In genomic region chr10:70331486-70332268, GRCh38 we compare ENCODE assay signal across 1 cellular context.
A peak's percentile ranks its signal among the peaks of the same experiment; 100 is the strongest.
TF ChIP-seq lines count a peak whose summit lies in the region.

No MANE protein-coding gene starts in this region.

TF ChIP-seq in GM12878, 131 proteins besides CTCF, POLR2A, EP300 and RAD21 (continued from another document and continues in another):
- no peak for TF ChIP-seq ELK1 (IDR thresholded peaks at IDR 0.05; ENCODE audit: low read depth, low read length)
- no peak for TF ChIP-seq YY1 (IDR thresholded peaks at IDR 0.05; ENCODE audit: low read depth, low read length)
- TF ChIP-seq YBX1 (IDR thresholded peaks at IDR 0.05): no peak
- no peak for TF ChIP-seq NRF1 (conservative IDR thresholded peaks at IDR 0.05; ENCODE audit: low read depth, low read length)
- no peak for TF ChIP-seq RCOR1 (conservative IDR thresholded peaks at IDR 0.05; ENCODE audit: low read depth, low read length)
- no peak for TF ChIP-seq IRF5 (IDR thresholded peaks at IDR 0.05; ENCODE audit: borderline replicate concordance)
- peak; percentile 72 for TF ChIP-seq EED (IDR thresholded peaks at IDR 0.05; ENCODE audit: low read depth)
- TF ChIP-seq SMARCA5 (IDR thresholded peaks at IDR 0.05): peak; percentile 16; the same call in 1 of the 2 replicates
- no peak for TF ChIP-seq IRF4 (IDR thresholded peaks at IDR 0.05; ENCODE audit: low read depth, low read length)
- TF ChIP-seq CHD4 (IDR thresholded peaks at IDR 0.05): no peak
- TF ChIP-seq SMAD5 (IDR thresholded peaks at IDR 0.05; ENCODE audit: low read depth): no peak
- TF ChIP-seq FOXM1 (IDR thresholded peaks at IDR 0.05; ENCODE audit: low read depth, low read length): 0 out of 2 replicates have a peak, but pooled peaks have one; percentile 44
- TF ChIP-seq LARP7 (IDR thresholded peaks at IDR 0.05): 0 out of 2 replicates have a peak, but pooled peaks have one; percentile 21
- peak in 1 of 2 experiments; percentile 94; a peak in 2 of 4 replicates for TF ChIP-seq ETV6 (conservative IDR thresholded peaks at IDR 0.05 in 1 of 2, IDR thresholded peaks at IDR 0.05 in 1 of 2; ENCODE audit: borderline replicate concordance in 1 of 2, low read depth in 1 of 2)
- TF ChIP-seq ATF2 (IDR thresholded peaks at IDR 0.05; ENCODE audit: low read length): no peak; the same call in 1 of the 2 replicates
- no peak for TF ChIP-seq CBFB (IDR thresholded peaks at IDR 0.05; ENCODE audit: low read depth)
- TF ChIP-seq PBX3 (IDR thresholded peaks at IDR 0.05; ENCODE audit: insufficient replicate concordance, low read depth, low read length): no peak
- TF ChIP-seq MXI1 (IDR thresholded peaks at IDR 0.05; ENCODE audit: low read depth, low read length): no peak
- no peak for TF ChIP-seq SP1 (IDR thresholded peaks at IDR 0.05; ENCODE audit: low read depth, low read length)
- TF ChIP-seq USF2 (IDR thresholded peaks at IDR 0.05; ENCODE audit: borderline replicate concordance, low read depth, low read length): no peak
- no peak for TF ChIP-seq SIX5 (IDR thresholded peaks at IDR 0.05; ENCODE audit: low read depth, low read length, severe bottlenecking)
- peak; percentile 67 for TF ChIP-seq CUX1 (IDR thresholded peaks at IDR 0.05; ENCODE audit: insufficient replicate concordance, low read depth, low read length)
- TF ChIP-seq MYC (IDR thresholded peaks at IDR 0.05; ENCODE audit: insufficient read depth, insufficient read length, insufficient replicate concordance, low read length, severe bottlenecking): no peak
- no peak for TF ChIP-seq NFXL1 (IDR thresholded peaks at IDR 0.05; ENCODE audit: borderline replicate concordance)
- TF ChIP-seq USF1 (IDR thresholded peaks at IDR 0.05; ENCODE audit: borderline replicate concordance, extremely low read length, insufficient read depth, low read depth, low read length): no peak
- TF ChIP-seq GABPA (IDR thresholded peaks at IDR 0.05; ENCODE audit: low read depth): 0 out of 2 replicates have a peak, but pooled peaks have one; percentile 33
- TF ChIP-seq IRF3 (IDR thresholded peaks at IDR 0.05): no peak
- no peak for TF ChIP-seq WRNIP1 (IDR thresholded peaks at IDR 0.05; ENCODE audit: borderline replicate concordance, low read depth, low read length)
- TF ChIP-seq BACH1 (IDR thresholded peaks at IDR 0.05; ENCODE audit: borderline replicate concordance): no peak
- peak; percentile 74 for TF ChIP-seq SPI1 (IDR thresholded peaks at IDR 0.05; ENCODE audit: borderline replicate concordance, insufficient read depth, low read depth, low read length)
- peak; percentile 59 for TF ChIP-seq NR2F1 (conservative IDR thresholded peaks at IDR 0.05)
- no peak for TF ChIP-seq BCL3 (IDR thresholded peaks at IDR 0.05; ENCODE audit: borderline replicate concordance, insufficient read depth, low read depth, low read length, poor library complexity, severe bottlenecking)
- no peak for TF ChIP-seq E2F8 (IDR thresholded peaks at IDR 0.05; ENCODE audit: low read depth, partially characterized antibody)
- TF ChIP-seq CREM (IDR thresholded peaks at IDR 0.05; ENCODE audit: low read depth): 0 out of 2 replicates have a peak, but pooled peaks have one; percentile 16
- peak; percentile 40; the same call in 1 of the 2 replicates for TF ChIP-seq MTA3 (IDR thresholded peaks at IDR 0.05; ENCODE audit: borderline replicate concordance, low read length)
- TF ChIP-seq DPF2 (IDR thresholded peaks at IDR 0.05): 0 out of 2 replicates have a peak, but pooled peaks have one; percentile 66
- no peak for TF ChIP-seq NBN (IDR thresholded peaks at IDR 0.05)
